24 cellular contexts compared by ENCODE assay signal in the genomic region with DNA sequence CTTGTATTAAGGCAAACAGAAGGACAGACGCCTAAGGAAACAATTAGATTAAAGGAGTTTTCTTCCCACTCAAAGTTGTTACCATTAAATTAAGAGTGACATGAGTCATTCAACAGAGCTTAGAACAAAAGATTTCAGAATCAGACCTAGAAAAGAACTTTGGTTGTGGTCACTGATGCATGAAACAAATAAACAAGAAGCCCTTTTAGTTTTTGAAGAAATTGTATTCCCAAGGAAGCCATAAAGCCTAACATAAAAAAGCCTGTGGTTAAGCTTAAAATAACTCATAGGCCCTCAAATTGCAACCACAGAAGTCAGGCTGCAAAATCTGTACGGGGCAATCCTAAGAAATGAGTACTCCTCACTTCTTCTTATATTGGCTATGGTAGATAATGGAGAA.
"Had no signal": no experiment of that assay in that cellular context is flagged by ENCODE, and none has a peak within 500 bp of the region (broad histone marks: within the 10 kb centered on the region; RNA-seq: fewer than 3 reads in every experiment).

No MANE protein-coding gene starts in this region.

- ATAC-seq: activated CD8-positive, alpha-beta T cell treated with anti-CD3 and anti-CD28 coated beads for 36 hours; activated T-helper 17 cell treated with anti-CD3 and anti-CD28 coated beads, Interleukin-2, amount 50 U/mL, for 72 hours; foreskin keratinocyte; lower lobe of right lung; natural killer cell; right lobe of liver had no signal

- H3K9me3 ChIP-seq: lower lobe of right lung, ovary, right lobe of liver, stomach, testis, upper lobe of left lung had no signal

- FAIRE-seq: colon, keratinocyte had no signal

- H3K27me3 ChIP-seq: dorsolateral prefrontal cortex, ovary, right lobe of liver, stomach, testis, upper lobe of left lung had no signal

- H3K27ac ChIP-seq: dorsolateral prefrontal cortex, epithelial cell of prostate, foreskin keratinocyte, lower lobe of right lung, ovary, right lobe of liver, stomach, testis, upper lobe of left lung had no signal

- H3K4me2 ChIP-seq: smooth muscle cell had no signal

- H3K4me1 ChIP-seq: foreskin keratinocyte, lower lobe of right lung, right lobe of liver, stomach, testis, upper lobe of left lung had no signal

- H3K36me3 ChIP-seq: lower lobe of right lung, ovary, right lobe of liver, stomach, upper lobe of left lung had no signal

- DNase-seq: activated CD4-positive, alpha-beta T cell treated with anti-CD3 and anti-CD28 coated beads for 48 hours; activated CD4-positive, CD25-positive, alpha-beta regulatory T cell; activated CD8-positive, alpha-beta T cell treated with anti-CD3 and anti-CD28 coated beads for 36 hours; activated naive CD4-positive, alpha-beta T cell treated with anti-CD3 and anti-CD28 coated beads for 36 hours; activated T-cell treated with anti-CD3 and anti-CD28 coated beads, Interleukin-2, amount 50 U/mL, for 1 hour; central memory CD4-positive, alpha-beta T cell; dorsolateral prefrontal cortex; endodermal cell; foreskin keratinocyte; glutamatergic neuron; lower lobe of right lung; natural killer cell; ovary; right lobe of liver; stimulated activated CD4-positive, alpha-beta T cell treated with anti-CD3 and anti-CD28 coated beads, Interleukin-4, amount 100 ng/mL, for 1 hour; stomach; T-helper 9 cell; testis; upper lobe of left lung had no signal

- H3K4me3 ChIP-seq: dorsolateral prefrontal cortex, lower lobe of right lung, ovary, right lobe of liver, smooth muscle cell, stomach, testis, upper lobe of left lung had no signal
